In the genomic region with DNA sequence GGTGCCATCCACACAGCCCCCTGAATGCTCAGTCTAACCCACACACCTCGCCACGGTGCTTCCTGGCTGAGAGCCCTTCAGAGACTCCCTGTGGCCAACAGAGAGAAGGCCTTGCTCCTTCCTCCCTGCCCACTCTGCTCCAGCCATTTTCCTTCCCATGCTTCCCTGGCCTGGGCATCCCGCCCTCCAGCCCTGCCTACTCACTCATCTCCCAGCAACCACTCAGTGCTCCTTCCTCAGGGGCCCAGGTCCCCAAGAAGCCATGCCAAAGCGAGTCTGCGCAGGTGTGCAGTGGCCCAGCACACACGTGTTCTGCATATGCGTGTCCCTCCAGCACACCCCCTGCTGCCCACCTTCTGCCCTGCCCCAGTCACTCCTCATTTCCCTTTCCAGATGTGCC, we compare ENCODE assay signal across 23 cellular contexts. TPM values are rescaled to one million over a fixed set of nuclear protein-coding genes. Genes with fewer than 3 reads are reported as not detected.
DNase-seq lines count a peak whose midpoint lies in the region; ATAC-seq and TF ChIP-seq lines count a peak whose summit lies in the region.
"Had no signal": no experiment of that assay in that cellular context is flagged by ENCODE, and none has a peak within 500 bp of the region (broad histone marks: within the 10 kb centered on the region; RNA-seq: fewer than 3 reads in every experiment).

No MANE protein-coding gene starts in this region.

- no peaks in the 10 kb centered on the region for H3K27me3 ChIP-seq in BLaER1
- H3K27me3 ChIP-seq in IMR-90 (ENCODE audit: control insufficient read depth, insufficient read depth, low read length): no peaks in the 10 kb centered on the region
- H3K27me3 ChIP-seq: brain microvascular endothelial cell, ovary had no signal

- no peak overlapping the region for H2BK15ac ChIP-seq in IMR-90 (ENCODE audit: low read depth, low read length)

- no peak overlapping the region; the same call in 1 of the 2 replicates for H2AK5ac ChIP-seq in IMR-90 (ENCODE audit: low read depth, low read length)

- POLR2A ChIA-PET in IMR-90 (lab: Charles Lee; ENCODE audit: unreplicated experiment): no interaction called here

- H3K27ac ChIP-seq in BLaER1 (peak overlapping the region; percentile 84), IMR-90 (ENCODE audit: insufficient read depth, low read length) (no peak overlapping the region)
- H3K27ac ChIP-seq: brain microvascular endothelial cell, ovary, thoracic aorta, VCaP had no signal

- H4K91ac ChIP-seq in IMR-90 (ENCODE audit: insufficient read depth, low read depth, low read length): no peak overlapping the region

- no peak overlapping the region for H2BK5ac ChIP-seq in IMR-90 (ENCODE audit: low read depth, low read length, poor library complexity, severe bottlenecking)

- peaks cover 0 to 5% (median 2%) of the 10 kb centered on the region in 5 experiments for H3K9me3 Mint-ChIP-seq in brain
- no peaks in the 10 kb centered on the region for H3K9me3 Mint-ChIP-seq in nephron
- H3K9me3 Mint-ChIP-seq: CD4-positive, alpha-beta memory T cell; T-cell had no signal

- H2BK20ac ChIP-seq in IMR-90 (ENCODE audit: low read depth, low read length): no peak overlapping the region

- no peak overlapping the region for H4K8ac ChIP-seq in IMR-90 (ENCODE audit: low read depth in 2 of 2, low read length in 2 of 2)

- H3K27me3 Mint-ChIP-seq in brain: no peaks in the 10 kb centered on the region
- H3K27me3 Mint-ChIP-seq in nephron (ENCODE audit: low read depth): no peaks in the 10 kb centered on the region
- H3K27me3 Mint-ChIP-seq: CD4-positive, alpha-beta memory T cell; T-cell had no signal

- no peaks in the 10 kb centered on the region for H4K20me1 ChIP-seq in BLaER1
- H4K20me1 ChIP-seq in IMR-90 (ENCODE audit: insufficient read depth, low read length): no peaks in the 10 kb centered on the region

- TF ChIP-seq POLR2A in IMR-90 (IDR thresholded peaks at IDR 0.05; ENCODE audit: low read depth, low read length): no peak

- H4K5ac ChIP-seq in IMR-90 (ENCODE audit: low read depth, low read length): no peak overlapping the region

- H3K4me3 ChIP-seq in BLaER1: peak overlapping the region; percentile 25; the same call in 1 of the 2 replicates
- H3K4me3 ChIP-seq in IMR-90 (ENCODE audit: insufficient read depth, low read depth, low read length): no peak overlapping the region
- H3K4me3 ChIP-seq: ovary, thoracic aorta had no signal

- BruUV-seq in IMR-90 (replicated peaks; lab: Mats Ljungman, UMichigan): no TSS peak

- H3K4me3 Mint-ChIP-seq in brain (no peak overlapping the region), nephron (peak overlapping the region in 1 of 3 experiments; percentile 7)
- H3K4me3 Mint-ChIP-seq: CD4-positive, alpha-beta memory T cell; T-cell had no signal

- H3K9me1 ChIP-seq in IMR-90 (ENCODE audit: insufficient read depth, low read length): peaks cover 16% of the 10 kb centered on the region

- no peak overlapping the region for H3K14ac ChIP-seq in IMR-90 (replicated peaks; ENCODE audit: low read depth, low read length)

- intact Hi-C loops in IMR-90 (cut with micrococcal nuclease): no loop called here

- peaks cover 28% of the 10 kb centered on the region for H3K36me3 ChIP-seq in BLaER1
- no peaks in the 10 kb centered on the region for H3K36me3 ChIP-seq in IMR-90 (ENCODE audit: control insufficient read depth, insufficient read depth, low read length)
- H3K36me3 ChIP-seq: brain microvascular endothelial cell, ovary had no signal

- TF ChIP-seq CTCF in IMR-90 (conservative IDR thresholded peaks at IDR 0.05; ENCODE audit: low read depth, low read length): no peak
- TF ChIP-seq CTCF in brain (conservative IDR thresholded peaks at IDR 0.05): no peak
- TF ChIP-seq CTCF in nephron (IDR thresholded peaks at IDR 0.05; ENCODE audit: unreplicated experiment in 3 of 3): no peak

- H3K4me2 ChIP-seq in BLaER1 (peak overlapping the region; percentile 85), IMR-90 (ENCODE audit: low read depth, low read length) (no peak overlapping the region)

- in situ Hi-C loops in IMR-90 (cut with MboI; ENCODE audit: low sequenced_read_pairs): no loop called here

- H2BK120ac ChIP-seq in IMR-90 (ENCODE audit: low read depth, low read length): no peak overlapping the region

- no peak overlapping the region for H3K56ac ChIP-seq in IMR-90 (ENCODE audit: extremely low read depth, insufficient read depth, low read length)

- H3K4me1 Mint-ChIP-seq in brain: peaks cover 67% of the 10 kb centered on the region
- H3K4me1 Mint-ChIP-seq in nephron: peaks cover 64% of the 10 kb centered on the region

- ATAC-seq in IMR-90 (ENCODE audit: low read depth) (no peak), GM19452 (IDR thresholded peaks at IDR 0.05; ENCODE audit: unreplicated experiment) (no peak)
- ATAC-seq: T-cell had no signal

- H3K9ac ChIP-seq in BLaER1: peak overlapping the region; percentile 60
- H3K9ac ChIP-seq in IMR-90 (ENCODE audit: low read depth, low read length): no peak overlapping the region

- H3K18ac ChIP-seq in IMR-90 (ENCODE audit: low read depth, low read length): no peak overlapping the region

- no peak overlapping the region for H3K4ac ChIP-seq in IMR-90 (ENCODE audit: low read depth, low read length)

- no peak overlapping the region for H2AK9ac ChIP-seq in IMR-90 (replicated peaks; ENCODE audit: low read depth, low read length, poor library complexity)

- H3K4me1 ChIP-seq in BLaER1 (peaks cover 85% of the 10 kb centered on the region), IMR-90 (ENCODE audit: control insufficient read depth, insufficient read depth, low read length) (peaks cover 19% of the 10 kb centered on the region)

- H3K36me3 Mint-ChIP-seq in brain: peaks cover 78% of the 10 kb centered on the region
- H3K36me3 Mint-ChIP-seq in nephron (ENCODE audit: low read depth): peaks cover 40% of the 10 kb centered on the region

- no peaks in the 10 kb centered on the region for H3K79me1 ChIP-seq in IMR-90 (ENCODE audit: low read depth in 1 of 2, low read length in 2 of 2)

- TF ChIP-seq RAD21 in IMR-90 (IDR thresholded peaks at IDR 0.05; ENCODE audit: low read length): no peak

- peak overlapping the region; percentile 65 to 95 (median 85) for H3K27ac Mint-ChIP-seq in brain
- H3K27ac Mint-ChIP-seq in nephron: peak overlapping the region; percentile 58 to 97 (median 64)
- H3K27ac Mint-ChIP-seq: T-cell had no signal

- dilution Hi-C loops in IMR-90 (cut with HindIII; ENCODE audit: low sequenced_read_pairs, unreplicated experiment): no loop called here

- CTCF ChIA-PET in IMR-90 (lab: Yijun Ruan, JAX): no interaction called here

- DNase-seq in IMR-90: no peak
- no peak for DNase-seq in NCI-H128 (lab: John Stamatoyannopoulos, UW; ENCODE audit: unreplicated experiment)
- DNase-seq in DMS 273 treated with DMSO at 0.1 percent for 48 hours (lab: John Stamatoyannopoulos, UW): no peak
- no peak for DNase-seq in RKO (ENCODE audit: low spot score)
- DNase-seq: activated CD4-positive, alpha-beta T cell treated with anti-CD3 and anti-CD28 coated beads, Interleukin-2, amount 50 U/mL, for 1 hour; activated CD8-positive, alpha-beta memory T cell treated with anti-CD3 and anti-CD28 coated beads, Interleukin-2, amount 50 U/mL, for 4 hours; activated effector memory CD4-positive, alpha-beta T cell treated with Interleukin-2 at 50 U/mL for 16 hours; brain microvascular endothelial cell; CD4-positive, alpha-beta memory T cell; cortex of kidney; DMS153; foreskin fibroblast; GOT3; Kasumi-1; NCI-H1092 treated with DMSO at 0.1 percent for 48 hours; ovary; T-cell had no signal

- H3K9me3 ChIP-seq in BLaER1: peaks cover 8% of the 10 kb centered on the region
- no peaks in the 10 kb centered on the region for H3K9me3 ChIP-seq in IMR-90 (ENCODE audit: control insufficient read depth, insufficient read depth, low read length)
- H3K9me3 ChIP-seq: ovary, thoracic aorta had no signal

- 96% methylated on average over 5 of the region's 7 CpGs; no CpG with 5 or more reads in 1 of the 2 experiments for WGBS in IMR-90 (ENCODE audit: extremely low coverage in 2 of 2, insufficient read length in 1 of 2), 2 experiments

- H3K23ac ChIP-seq in IMR-90 (ENCODE audit: low read depth, low read length): no peak overlapping the region

- H2AFZ ChIP-seq in IMR-90 (replicated peaks; ENCODE audit: low read length, poor library complexity): peak overlapping the region; percentile 61

TF ChIP-seq in IMR-90, 13 proteins besides CTCF, POLR2A, EP300 and RAD21:
- TF ChIP-seq MAFK (IDR thresholded peaks at IDR 0.05; ENCODE audit: low read depth, low read length) (no peak), RFX5 (IDR thresholded peaks at IDR 0.05; ENCODE audit: low read depth, low read length) (no peak), NFE2L2 (IDR thresholded peaks at IDR 0.05; ENCODE audit: low read depth, low read length) (no peak), MAZ (IDR thresholded peaks at IDR 0.05; ENCODE audit: borderline replicate concordance, low read depth, low read length) (no peak), SMC3 (IDR thresholded peaks at IDR 0.05; ENCODE audit: low read depth, low read length) (no peak), CEBPB (IDR thresholded peaks at IDR 0.05; ENCODE audit: low read depth, low read length) (no peak), RCOR1 (IDR thresholded peaks at IDR 0.05; ENCODE audit: insufficient replicate concordance, low read length) (no peak), MXI1 (IDR thresholded peaks at IDR 0.05; ENCODE audit: borderline replicate concordance, low read depth, low read length) (no peak), CHD1 (IDR thresholded peaks at IDR 0.05; ENCODE audit: low read depth, low read length) (no peak), BHLHE40 (IDR thresholded peaks at IDR 0.05; ENCODE audit: low read depth, low read length) (no peak), FOS (IDR thresholded peaks at IDR 0.05; ENCODE audit: low read depth, low read length) (no peak)
- TF ChIP-seq, protein P1, sequence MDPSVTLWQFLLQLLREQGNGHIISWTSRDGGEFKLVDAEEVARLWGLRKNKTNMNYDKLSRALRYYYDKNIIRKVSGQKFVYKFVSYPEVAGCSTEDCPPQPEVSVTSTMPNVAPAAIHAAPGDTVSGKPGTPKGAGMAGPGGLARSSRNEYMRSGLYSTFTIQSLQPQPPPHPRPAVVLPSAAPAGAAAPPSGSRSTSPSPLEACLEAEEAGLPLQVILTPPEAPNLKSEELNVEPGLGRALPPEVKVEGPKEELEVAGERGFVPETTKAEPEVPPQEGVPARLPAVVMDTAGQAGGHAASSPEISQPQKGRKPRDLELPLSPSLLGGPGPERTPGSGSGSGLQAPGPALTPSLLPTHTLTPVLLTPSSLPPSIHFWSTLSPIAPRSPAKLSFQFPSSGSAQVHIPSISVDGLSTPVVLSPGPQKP (IDR thresholded peaks at IDR 0.05; ENCODE audit: borderline replicate concordance, low read depth, low read length): no peak

RNA-seq across cellular contexts. Expression of a gene that starts 56.4 kb away (rescaled TPM):
- 1.7 and 2.3 TPM in 2 replicates for total RNA-seq in IMR-90 (2012; rRNA removed)
- polyA plus RNA-seq in IMR-90 (2012; rRNA removed) (3.0 and 4.2 TPM in 2 replicates), brain (ENCODE audit: insufficient read depth, low read depth, low replicate concordance) (56.3 TPM)
- polyA plus RNA-seq in IMR-90 (2012; cell fraction: cytosol; rRNA removed): 2.8 and 3.4 TPM in 2 replicates
- 2.2 and 3.3 TPM in 2 replicates for polyA plus RNA-seq in IMR-90 (2012; cell fraction: nucleus; rRNA removed; ENCODE audit: low replicate concordance)

Comparison
In these comparisons a context has a peak if more than half of its experiments do, and no peak if none do; other contexts are left out.
1. RNA of a gene that starts 56.4 kb away (polyA plus RNA-seq): 56.3 TPM in brain (single experiment); 2.2 to 4.2 TPM in IMR-90; every median in the first group is over 10 times any median in the second.